8 cellular contexts compared by ENCODE assay signal in the genomic region with DNA sequence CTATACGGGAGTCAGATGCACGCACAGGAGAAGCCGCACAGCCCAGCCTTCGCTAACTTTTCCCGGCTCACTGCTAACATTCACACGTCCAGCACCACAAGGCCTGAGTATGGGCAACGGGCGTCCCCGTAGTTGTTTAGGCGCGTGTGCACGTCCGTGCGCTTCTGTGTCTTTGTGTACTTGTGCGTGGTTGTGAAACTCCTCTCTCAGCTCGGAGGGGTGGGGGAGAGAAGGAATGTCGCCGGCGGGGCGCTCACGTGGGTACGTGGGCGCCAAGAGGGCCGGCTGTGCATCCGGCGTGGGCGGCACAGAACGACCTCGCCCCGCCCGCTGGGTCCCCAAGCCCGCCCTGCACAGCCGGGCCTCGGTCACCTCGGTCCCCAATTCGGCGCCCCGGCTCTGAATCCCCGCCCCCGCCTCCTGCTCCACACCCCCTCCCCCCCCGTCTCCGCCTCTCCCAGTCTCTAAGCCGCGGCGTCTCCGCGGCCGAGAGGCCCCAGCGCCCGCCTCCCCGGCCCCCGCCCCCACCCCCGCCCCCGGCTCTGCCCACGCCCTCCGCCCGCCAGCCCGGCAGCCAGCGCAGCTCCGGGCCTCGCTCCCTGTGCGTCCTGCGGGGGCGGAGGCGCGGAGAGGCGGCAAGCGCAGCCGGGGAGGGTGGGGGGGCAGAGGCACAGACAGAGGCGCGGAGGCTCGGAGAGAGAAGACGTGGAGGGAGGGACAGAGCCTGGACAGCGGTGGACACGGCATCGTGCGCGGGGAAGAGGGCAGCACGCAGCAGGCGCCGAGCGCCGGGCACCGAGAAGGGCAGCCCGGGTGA. TPM values are rescaled to one million over a fixed set of nuclear protein-coding genes. Genes with fewer than 3 reads are reported as not detected.
DNase-seq lines count a peak whose midpoint lies in the region; ATAC-seq and TF ChIP-seq lines count a peak whose summit lies in the region.

A gene with protein sequence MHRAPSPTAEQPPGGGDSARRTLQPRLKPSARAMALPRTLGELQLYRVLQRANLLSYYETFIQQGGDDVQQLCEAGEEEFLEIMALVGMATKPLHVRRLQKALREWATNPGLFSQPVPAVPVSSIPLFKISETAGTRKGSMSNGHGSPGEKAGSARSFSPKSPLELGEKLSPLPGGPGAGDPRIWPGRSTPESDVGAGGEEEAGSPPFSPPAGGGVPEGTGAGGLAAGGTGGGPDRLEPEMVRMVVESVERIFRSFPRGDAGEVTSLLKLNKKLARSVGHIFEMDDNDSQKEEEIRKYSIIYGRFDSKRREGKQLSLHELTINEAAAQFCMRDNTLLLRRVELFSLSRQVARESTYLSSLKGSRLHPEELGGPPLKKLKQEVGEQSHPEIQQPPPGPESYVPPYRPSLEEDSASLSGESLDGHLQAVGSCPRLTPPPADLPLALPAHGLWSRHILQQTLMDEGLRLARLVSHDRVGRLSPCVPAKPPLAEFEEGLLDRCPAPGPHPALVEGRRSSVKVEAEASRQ (plus strand): TSS at position 673 of the 817 bp plus-strand sequence. CDS start 158 bp downstream, outside the sequence.

- WGBS in psoas muscle, 3 donors = 0 to 1% (median 1%) methylated on average over 54 to 85 of the region's 85 CpGs

- peaks cover 22% of the 10 kb centered on the region for H3K4me1 ChIP-seq in psoas muscle

- intact Hi-C loops in left ventricle myocardium superior (cut with micrococcal nuclease) = no loop called here
- intact Hi-C loops in psoas muscle (cut with DNase I) = no loop called here

- peak within 1 kb of the TSS; percentile 92 for H3K27ac ChIP-seq in psoas muscle

- ATAC-seq in HG02870 (IDR thresholded peaks at IDR 0.05; ENCODE audit: unreplicated experiment) (peak; percentile 45), T-helper 17 cell (peak; percentile 77), left ventricle myocardium superior (peak; percentile 79), psoas muscle (peak; percentile 82 to 87 (median 84))

- H3K36me3 ChIP-seq in psoas muscle (ENCODE audit: insufficient read depth in 1 of 2, low read depth in 1 of 2) = peaks cover 7 to 23% of the 10 kb centered on the region in 2 donors

- no peaks in the 10 kb centered on the region for H3K27me3 Mint-ChIP-seq in T-helper 17 cell

- peaks cover 52% of the 10 kb centered on the region for H3K4me1 Mint-ChIP-seq in T-helper 17 cell

- H3K4me3 ChIP-seq in psoas muscle = peak within 1 kb of the TSS; percentile 84

- DNase-seq in NCI-H146 treated with DMSO at 0.1 percent for 48 hours (lab: John Stamatoyannopoulos, UW; ENCODE audit: unreplicated experiment) (peak; percentile 75), T-helper 17 cell (peak; percentile 79 to 94 (median 93)), amygdala (lab: John Stamatoyannopoulos, UW) (peak in 55 of 56 donors; percentile 27 to 93 (median 82)), left ventricle myocardium superior (peak; percentile 98), psoas muscle (peak; percentile 97 to 98), ureter (ENCODE audit: low spot score) (peak; percentile 97)

- H3K27me3 ChIP-seq in psoas muscle (ENCODE audit: insufficient read depth in 3 of 3, low read length in 2 of 3) = no peaks in the 10 kb centered on the region

- H3K36me3 Mint-ChIP-seq in T-helper 17 cell (ENCODE audit: low read depth) = no peaks in the 10 kb centered on the region

- H3K9me3 ChIP-seq in T-helper 17 cell (ENCODE audit: control insufficient read depth, low read length, poor library complexity, severe bottlenecking) = no peaks in the 10 kb centered on the region
- no peaks in the 10 kb centered on the region for H3K9me3 ChIP-seq in psoas muscle

- H3K27ac Mint-ChIP-seq in T-helper 17 cell = peak within 1 kb of the TSS; percentile 94

- H3K4me3 Mint-ChIP-seq in T-helper 17 cell = peak within 1 kb of the TSS; percentile 96

- TF ChIP-seq POLR2A in GM15510 (IDR thresholded peaks at IDR 0.05; ENCODE audit: borderline replicate concordance, extremely low read depth, insufficient read length) = peak; percentile 56

- TF ChIP-seq CTCF in psoas muscle (IDR thresholded peaks at IDR 0.05) = no peak

RNA-seq across cellular contexts. Expression of the gene that starts here (rescaled TPM):
- total RNA-seq in T-helper 17 cell (1 to 10 TPM; 4.0 to 5.0 TPM), left ventricle myocardium superior (10.9 TPM), psoas muscle (10 to 100 TPM in 2 of 4 donors, 1 to 10 TPM in 2; 7.1 to 28.4 (median 10.8) TPM), ureter (16.2 TPM)
- 100 to 1,000 TPM in 1 of 3 donors, 1 to 10 TPM in 2; 5.6 to 114 (median 8.2) TPM for polyA plus RNA-seq in psoas muscle

Comparison
In these comparisons a context has a peak if more than half of its experiments do, and no peak if none do; other contexts are left out.
1. Peak in every context shown above with its lines: DNase-seq, ATAC-seq, H3K4me3 ChIP-seq and H3K27ac ChIP-seq.